In genomic region chr19:46783670-46784069, GRCh38 we compare ENCODE assay signal across 10 cellular contexts. TPM values are rescaled to one million over a fixed set of nuclear protein-coding genes. Genes with fewer than 3 reads are reported as not detected.
DNase-seq lines count a peak whose midpoint lies in the region; ATAC-seq and TF ChIP-seq lines count a peak whose summit lies in the region.
"Had no signal": no experiment of that assay in that cellular context is flagged by ENCODE, and none has a peak within 500 bp of the region (broad histone marks: within the 10 kb centered on the region; RNA-seq: fewer than 3 reads in every experiment).

No MANE protein-coding gene starts in this region.

- TF ChIP-seq CTCF in AG09309 (IDR thresholded peaks at IDR 0.05; ENCODE audit: control insufficient read depth, insufficient read depth, low read depth, low read length, missing control alignments) (no peak), RWPE1 (conservative IDR thresholded peaks at IDR 0.05; ENCODE audit: low read depth) (no peak)

- peak overlapping the region; percentile 98 for H3K9ac ChIP-seq in iPS-18a (ENCODE audit: low read length)

- H3K36me3 ChIP-seq in HAP-1 (replicated peaks) = peaks cover 83% of the 10 kb centered on the region
- peaks cover 47% of the 10 kb centered on the region for H3K36me3 ChIP-seq in iPS-18a (ENCODE audit: control insufficient read depth, low read depth, low read length)
- peaks cover 0 to 1% of the 10 kb centered on the region in 2 donors for H3K36me3 ChIP-seq in aorta (ENCODE audit: control insufficient read depth in 1 of 2, insufficient read depth in 2 of 2, low read length in 1 of 2)

- no peak for DNase-seq in AG09309 (ENCODE audit: low read depth)
- peak in 1 of 2 experiments; percentile 51 for DNase-seq in HAP-1 (ENCODE audit: low spot score in 2 of 2)
- DNase-seq in RWPE1 (ENCODE audit: low spot score) = no peak
- DNase-seq in aorta = no peak
- DNase-seq in NCI-H1048 (lab: John Stamatoyannopoulos, UW) = no peak
- DNase-seq: activated gamma-delta T cell treated with Interleukin-2 at 50 U/mL for 16 hours, KBM-7 had no signal

- H3K4me3 ChIP-seq in AG09309 (ENCODE audit: control insufficient read depth, low read depth, low read length) (peak overlapping the region; percentile 96), HAP-1 (peak overlapping the region; percentile 94), iPS-18a (ENCODE audit: low read length) (peak overlapping the region; percentile 85), aorta (ENCODE audit: low read length in 2 of 2) (no peak overlapping the region)

- CTCF ChIA-PET in RWPE1 (lab: Yijun Ruan, JAX) = interaction anchor here (0.6 kb wide), 1 partner anchor 16 kb away, joined by 3 read pairs; no protein-coding TSS in a partner anchor

- H3K27ac ChIP-seq in RWPE1 (peak overlapping the region; percentile 99), iPS-18a (ENCODE audit: low read length) (peak overlapping the region; percentile 87), aorta (ENCODE audit: low read depth in 1 of 2, low read length in 2 of 2) (no peak overlapping the region)

- no peaks in the 10 kb centered on the region for H3K27me3 ChIP-seq in HAP-1 (ENCODE audit: low read depth)
- H3K27me3 ChIP-seq in iPS-18a (ENCODE audit: control insufficient read depth, insufficient read depth, low read length) = no peaks in the 10 kb centered on the region
- H3K27me3 ChIP-seq in aorta (ENCODE audit: control insufficient read depth in 1 of 2, insufficient read depth in 2 of 2, low read length in 1 of 2) = no peaks in the 10 kb centered on the region

- intact Hi-C loops in aorta (cut with DNase I) = no loop called here

- WGBS in aorta, 2 donors = 69 to 73% methylated on average over 2 of the region's 2 CpGs

- peaks cover 8% of the 10 kb centered on the region for H3K4me1 ChIP-seq in HAP-1
- peaks cover 12% of the 10 kb centered on the region for H3K4me1 ChIP-seq in iPS-18a (ENCODE audit: control insufficient read depth, low read depth, low read length)
- no peaks in the 10 kb centered on the region for H3K4me1 ChIP-seq in aorta (ENCODE audit: control insufficient read depth in 1 of 2, insufficient read depth in 2 of 2, low read length in 2 of 2)

- in situ Hi-C loops in HAP-1 (cut with MboI; ENCODE audit: low sequenced_read_pairs) = no loop called here

- POLR2A ChIA-PET in RWPE1 (lab: Yijun Ruan, JAX; ENCODE audit: low non-redundant PET) = interaction anchor here (2.2 kb wide), 1 partner anchor 9 kb away, joined by 7 read pairs; no protein-coding TSS in a partner anchor

- H3K9me3 ChIP-seq in HAP-1 (no peaks in the 10 kb centered on the region), iPS-18a (ENCODE audit: control insufficient read depth, low read depth, low read length) (no peaks in the 10 kb centered on the region), aorta (ENCODE audit: control insufficient read depth, low read length) (no peaks in the 10 kb centered on the region)

- ATAC-seq in HG02870 (IDR thresholded peaks at IDR 0.05; ENCODE audit: unreplicated experiment) (no peak), aorta (ENCODE audit: low FRiP score) (no peak), HG03342 (IDR thresholded peaks at IDR 0.05; ENCODE audit: unreplicated experiment) (no peak)

RNA-seq across cellular contexts. Expression of gene SLC1A5, which starts 4.7 kb away (rescaled TPM):
- 10 to 100 TPM; 42.8 to 56.3 TPM for total RNA-seq in aorta
- polyA plus RNA-seq in aorta = 10 to 100 TPM; 15.4 to 44.4 TPM

RNA-seq across cellular contexts. Expression of gene STRN4, which starts 37.4 kb away (rescaled TPM):
- 10 to 100 TPM; 63.4 to 69.8 TPM for total RNA-seq in aorta
- 10 to 100 TPM; 26.8 to 45.6 TPM for polyA plus RNA-seq in aorta

RNA-seq across cellular contexts. Expression of gene FKRP, which starts 37.8 kb away (rescaled TPM):
- total RNA-seq in aorta = 10 to 100 TPM; 19.1 to 20.6 TPM
- 10 to 100 TPM in 1 of 2 donors, 1 to 10 TPM in 1; 3.9 to 13.0 TPM for polyA plus RNA-seq in aorta

Comparison
In these comparisons a context has a peak if more than half of its experiments do, and no peak if none do; other contexts are left out.
1. H3K4me3 ChIP-seq: peak in AG09309 (single experiment), HAP-1 (single experiment) and iPS-18a (single experiment); none in aorta (0 of 2).
2. H3K27ac ChIP-seq: peak in RWPE1 (single experiment) and iPS-18a (single experiment); none in aorta (0 of 2).